24 cellular contexts compared by ENCODE assay signal in genomic region chr3:196965112-196965803, GRCh38.
"Had no signal": no experiment of that assay in that cellular context is flagged by ENCODE, and none has a peak within 500 bp of the region (broad histone marks: within the 10 kb centered on the region; RNA-seq: fewer than 3 reads in every experiment).

No MANE protein-coding gene starts in this region.

- ATAC-seq: activated CD4-positive, CD25-positive, alpha-beta regulatory T cell treated with anti-CD3 and anti-CD28 coated beads, Interleukin-2, amount 50 U/mL, for 24 hours; Panc1; Right ventricle myocardium inferior had no signal

- DNase-seq: activated CD4-positive, alpha-beta T cell treated with anti-CD3 and anti-CD28 coated beads for 4 hours; activated naive CD4-positive, alpha-beta T cell treated with anti-CD3 and anti-CD28 coated beads, Interleukin-2, amount 50 U/mL, for 16 hours; activated naive CD8-positive, alpha-beta T cell treated with anti-CD3 and anti-CD28 coated beads, Interleukin-2, amount 10 ng/mL, durations not matched to agents 7 days and 5 days; activated T-cell treated with anti-CD3 and anti-CD28 coated beads, Interleukin-2, amount 50 U/mL, for 1 hour; anterior cingulate cortex; caudate nucleus; NCI-H1105; NCI-H1436; NCI-H1694 treated with DMSO at 0.1 percent for 48 hours; NCI-H2029 treated with DMSO at 0.1 percent for 48 hours; NCI-H345; NCI-H510A; NCI-H526 treated with DMSO at 0.1 percent for 48 hours; NCI-H82; OCI-M1; RPMI8226; T-helper 1 cell had no signal

- H3K4me3 Mint-ChIP-seq: activated naive CD8-positive, alpha-beta T cell treated with anti-CD3 and anti-CD28 coated beads, Interleukin-2, amount 10 ng/mL, durations not matched to agents 7 days and 5 days; T-helper 2 cell treated with Interferon-gamma antibody and Interleukin-4, amounts not matched to agents 5 μg/mL and 100 μg/mL, for 36 hours had no signal

- H3K9me3 Mint-ChIP-seq: activated naive CD8-positive, alpha-beta T cell treated with anti-CD3 and anti-CD28 coated beads, Interleukin-2, amount 10 ng/mL, durations not matched to agents 7 days and 5 days; T-helper 2 cell treated with Interferon-gamma antibody and Interleukin-4, amounts not matched to agents 5 μg/mL and 100 μg/mL, for 36 hours had no signal

- H3K27ac Mint-ChIP-seq: activated naive CD8-positive, alpha-beta T cell treated with anti-CD3 and anti-CD28 coated beads, Interleukin-2, amount 10 ng/mL, durations not matched to agents 7 days and 5 days; T-helper 2 cell treated with Interferon-gamma antibody and Interleukin-4, amounts not matched to agents 5 μg/mL and 100 μg/mL, for 36 hours had no signal

- H3K4me3 ChIP-seq: adrenal gland, breast epithelium, SK-N-MC had no signal
